Comparison of ENCODE assay signal across 8 cellular contexts in the genomic region with DNA sequence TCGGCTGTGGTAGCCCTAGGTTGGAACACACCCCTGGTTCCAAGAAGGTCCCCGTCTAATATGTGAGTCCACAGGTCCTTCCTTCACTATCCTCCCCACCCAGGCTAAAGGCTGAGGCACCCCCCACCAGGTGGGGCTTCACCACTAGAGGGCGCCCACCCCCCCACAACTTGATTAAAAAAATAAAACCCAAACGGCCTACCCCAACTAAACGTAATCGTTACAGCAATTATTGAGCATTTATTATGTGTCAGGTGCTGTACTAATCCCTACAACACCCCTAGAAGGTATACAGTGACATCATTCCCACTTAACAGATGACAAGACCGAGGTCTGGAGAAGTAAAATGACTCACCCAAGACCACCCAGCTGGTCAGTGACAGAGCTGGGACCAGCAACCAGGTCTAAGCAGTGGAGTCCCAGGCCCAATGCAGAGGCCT.
DNase-seq lines count a peak whose midpoint lies in the region; ATAC-seq and TF ChIP-seq lines count a peak whose summit lies in the region.

No MANE protein-coding gene starts in this region.

- H3K4me1 ChIP-seq in HCT116 (ENCODE audit: control insufficient read depth in 1 of 2, insufficient read depth in 2 of 2, low read length in 2 of 2): peaks cover 0 to 6% of the 10 kb centered on the region in 2 experiments; a peak in 1 of 4 replicates

- no peaks in the 10 kb centered on the region for H3K36me3 Mint-ChIP-seq in naive thymus-derived CD8-positive, alpha-beta T cell
- H3K36me3 Mint-ChIP-seq in type B pancreatic cell: no peaks in the 10 kb centered on the region

- BruUV-seq in HCT116 (replicated peaks; lab: Mats Ljungman, UMichigan): no TSS peak

- peaks cover 4 to 8% (median 6%) of the 10 kb centered on the region in 4 donors for H3K4me1 Mint-ChIP-seq in naive thymus-derived CD8-positive, alpha-beta T cell
- H3K4me1 Mint-ChIP-seq in type B pancreatic cell (ENCODE audit: unreplicated experiment): peaks cover 10% of the 10 kb centered on the region

- H3K27me3 ChIP-seq in HCT116 (ENCODE audit: insufficient read depth, low read length): no peaks in the 10 kb centered on the region

- H3K27me3 Mint-ChIP-seq in naive thymus-derived CD8-positive, alpha-beta T cell: peaks cover 7 to 15% (median 9%) of the 10 kb centered on the region in 5 donors
- H3K27me3 Mint-ChIP-seq in type B pancreatic cell: peaks cover 9% of the 10 kb centered on the region

- H3K79me2 ChIP-seq in HCT116 (ENCODE audit: insufficient read depth, low read length): no peaks in the 10 kb centered on the region

- peak; percentile 92 for ATAC-seq in HCT116
- ATAC-seq in naive thymus-derived CD8-positive, alpha-beta T cell: peak; percentile 39 to 42

- POLR2A ChIA-PET in AG04449 (lab: Yijun Ruan, JAX): no interaction called here
- POLR2A ChIA-PET in HCT116 (lab: Charles Lee): no interaction called here
- POLR2A ChIA-PET in naive thymus-derived CD8-positive, alpha-beta T cell (lab: Charles Lee): interaction anchor here (0.6 kb wide), 1 partner anchor 718 kb away, joined by 3 read pairs; no protein-coding TSS in a partner anchor

- H3K4me3 Mint-ChIP-seq in naive thymus-derived CD8-positive, alpha-beta T cell: no peak overlapping the region
- no peak overlapping the region for H3K4me3 Mint-ChIP-seq in type B pancreatic cell

- no peak overlapping the region for H3K27ac ChIP-seq in HCT116 (ENCODE audit: low read depth, low read length)

- H2AFZ ChIP-seq in HCT116 (ENCODE audit: low read depth, low read length, poor library complexity, severe bottlenecking): peak overlapping the region; percentile 53

- H3K9me2 ChIP-seq in HCT116 (ENCODE audit: insufficient read depth): no peaks in the 10 kb centered on the region

- H3K36me3 ChIP-seq in HCT116 (ENCODE audit: control insufficient read depth in 1 of 2, insufficient read depth in 2 of 2, low read length in 2 of 2): no peaks in the 10 kb centered on the region

- CTCF ChIA-PET in AG04449 (lab: Yijun Ruan, JAX): interaction anchor here (0.8 to 2.3 kb wide), 18 partner anchors 8 to 427 kb away, joined by 3 to 9 read pairs (median 4); a partner anchor contains a TSS
- CTCF ChIA-PET in HCT116 (lab: Charles Lee): interaction anchor here (0.8 to 3.6 kb wide), 5 partner anchors 9 to 145 kb away, joined by 3 to 21 read pairs (median 4); no protein-coding TSS in a partner anchor

- H3K9me3 Mint-ChIP-seq in naive thymus-derived CD8-positive, alpha-beta T cell: no peaks in the 10 kb centered on the region
- H3K9me3 Mint-ChIP-seq in type B pancreatic cell: no peaks in the 10 kb centered on the region

- H3K4me3 ChIP-seq in AG04449 (ENCODE audit: low read depth, low read length) (no peak overlapping the region), HCT116 (replicated peaks in 1 of 2; ENCODE audit: low read depth in 1 of 2, low read length in 2 of 2) (no peak overlapping the region), WI38 (ENCODE audit: low read depth, low read length) (no peak overlapping the region), cardiac fibroblast (replicated peaks in 1 of 2; ENCODE audit: low read depth in 2 of 2, low read length in 2 of 2) (no peak overlapping the region)

- H4K20me1 ChIP-seq in HCT116 (ENCODE audit: insufficient read depth): no peaks in the 10 kb centered on the region

- H3K4me2 ChIP-seq in HCT116 (ENCODE audit: low read length): no peak overlapping the region

- no peak overlapping the region for H3K9ac ChIP-seq in HCT116 (ENCODE audit: low read length)

- intact Hi-C loops in HCT116 (cut with micrococcal nuclease): loop anchor here (1.0 kb wide), 2 partner anchors 21 to 122 kb away; no protein-coding TSS in a partner anchor

- peak; percentile 77 for TF ChIP-seq RAD21 in HCT116 (IDR thresholded peaks at IDR 0.05; ENCODE audit: low read depth)

- H3K27ac Mint-ChIP-seq in naive thymus-derived CD8-positive, alpha-beta T cell: peak overlapping the region in 2 of 10 donors; percentile 50 to 54
- H3K27ac Mint-ChIP-seq in type B pancreatic cell: no peak overlapping the region

- no peak for TF ChIP-seq POLR2A in HCT116 (IDR thresholded peaks at IDR 0.05; ENCODE audit: borderline replicate concordance, extremely low read depth, insufficient read depth, insufficient read length)

- DNase-seq in AG04449 (ENCODE audit: low read depth, low spot score): no peak
- peak; percentile 10 for DNase-seq in HCT116 (ENCODE audit: low read depth, low spot score)
- peak; percentile 38 to 39 for DNase-seq in cardiac fibroblast (ENCODE audit: low read depth in 2 of 2)
- peak in 8 of 10 donors; percentile 3 to 45 (median 36) for DNase-seq in naive thymus-derived CD8-positive, alpha-beta T cell
- DNase-seq in type B pancreatic cell (ENCODE audit: extremely low spot score, unreplicated experiment): no peak
- no peak for DNase-seq in nucleus accumbens (lab: John Stamatoyannopoulos, UW)
- DNase-seq in epidermal melanocyte (ENCODE audit: insufficient read length, low spot score): no peak

- RAD21 ChIA-PET in HCT116 (lab: Charles Lee; ENCODE audit: low non-redundant PET in 1 of 2, low total read pairs in 2 of 2, uncharacterized antibody in 2 of 2, unreplicated experiment in 2 of 2): interaction anchor here in 1 of 2 experiments (1.3 kb wide), 1 partner anchor 122 kb away, joined by 5 read pairs; no protein-coding TSS in a partner anchor

- TF ChIP-seq CTCF in AG04449 (IDR thresholded peaks at IDR 0.05; ENCODE audit: insufficient read depth, low read length, missing control alignments): peak; percentile 69
- peak; percentile 83 to 99 (median 88) for TF ChIP-seq CTCF in HCT116 (IDR thresholded peaks at IDR 0.05 in 2 of 3, conservative IDR thresholded peaks at IDR 0.05 in 1 of 3; ENCODE audit: borderline replicate concordance in 1 of 3, insufficient read depth in 1 of 3, low read depth in 2 of 3, low read length in 2 of 3)
- TF ChIP-seq CTCF in WI38 (IDR thresholded peaks at IDR 0.05; ENCODE audit: low read depth, low read length): peak; percentile 66
- peak; percentile 78 for TF ChIP-seq CTCF in cardiac fibroblast (IDR thresholded peaks at IDR 0.05; ENCODE audit: low read depth, low read length)
- TF ChIP-seq CTCF in type B pancreatic cell (conservative IDR thresholded peaks at IDR 0.05): peak; percentile 79

- no peaks in the 10 kb centered on the region for H3K9me3 ChIP-seq in HCT116 (ENCODE audit: control insufficient read depth in 1 of 2, insufficient read depth in 1 of 2, low read depth in 1 of 2, low read length in 2 of 2)

TF ChIP-seq in HCT116, 20 proteins besides CTCF, POLR2A, EP300 and RAD21:
- TF ChIP-seq POLR2AphosphoS5 (IDR thresholded peaks at IDR 0.05; ENCODE audit: low read depth, low read length) (no peak), FOSL1 (IDR thresholded peaks at IDR 0.05; ENCODE audit: low read depth) (no peak), ZNF274 (IDR thresholded peaks at IDR 0.05; ENCODE audit: low read depth, low read length) (no peak), CBX3 (IDR thresholded peaks at IDR 0.05; ENCODE audit: low read depth) (no peak), EGR1 (IDR thresholded peaks at IDR 0.05; ENCODE audit: low read depth) (no peak), SP1 (IDR thresholded peaks at IDR 0.05; ENCODE audit: low read depth) (no peak), CEBPB (IDR thresholded peaks at IDR 0.05; ENCODE audit: low read depth) (no peak)

Comparison
In these comparisons a context has a peak if more than half of its experiments do, and no peak if none do; other contexts are left out.
1. DNase-seq: peak in HCT116 (single experiment), cardiac fibroblast (2 of 2) and naive thymus-derived CD8-positive, alpha-beta T cell (8 of 10); none in AG04449 (single experiment), type B pancreatic cell (single experiment), nucleus accumbens (0 of 56) and epidermal melanocyte (single experiment).
2. Peak in every context shown above with its lines, with median percentiles within 50 percentile points of each other: CTCF ChIP-seq.